Comparison of ENCODE assay signal across 24 cellular contexts in the genomic region with DNA sequence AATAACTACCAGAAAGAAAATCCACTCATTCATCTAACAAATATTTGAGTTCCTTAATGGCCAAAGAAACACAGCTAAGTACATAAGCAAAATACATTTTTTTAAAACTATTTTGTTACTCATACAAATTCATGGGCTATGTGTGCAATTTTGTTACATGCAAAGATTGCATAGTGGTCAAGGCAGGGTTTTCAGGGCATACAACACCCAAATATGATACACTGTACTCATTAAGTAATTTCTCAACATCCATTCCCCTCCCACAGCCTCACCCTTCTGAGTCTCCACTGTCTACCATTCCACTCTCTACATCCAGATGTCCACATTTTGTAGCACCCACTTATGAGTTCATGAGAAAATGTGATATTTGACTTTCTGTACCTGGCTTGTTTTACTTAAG.
"Had no signal": no experiment of that assay in that cellular context is flagged by ENCODE, and none has a peak within 500 bp of the region (broad histone marks: within the 10 kb centered on the region; RNA-seq: fewer than 3 reads in every experiment).

No MANE protein-coding gene starts in this region.

- H3K27ac ChIP-seq: heart right ventricle, left ventricle myocardium inferior, spleen, transverse colon had no signal

- H3K27me3 Mint-ChIP-seq: activated CD4-positive, alpha-beta T cell treated with anti-CD3 and anti-CD28 coated beads for 36 hours; brain; effector memory CD8-positive, alpha-beta T cell; natural killer cell treated with Interleukin-12 subunit alpha and Interleukin-12 subunit beta and Interleukin-15 and Interleukin-18, amount 100 ng/mL, for 72 hours had no signal

- H3K4me1 ChIP-seq: heart right ventricle, left ventricle myocardium inferior, spleen, transverse colon had no signal

- ATAC-seq: activated CD4-positive, alpha-beta T cell treated with anti-CD3 and anti-CD28 coated beads for 36 hours; activated CD8-positive, alpha-beta T cell treated with anti-CD3 and anti-CD28 coated beads, Interleukin-2, amount 10 ng/mL, durations not matched to agents 7 days and 5 days; activated naive CD4-positive, alpha-beta T cell treated with anti-CD3 and anti-CD28 coated beads, Interleukin-2, amount 50 U/mL, for 72 hours; activated T-cell treated with anti-CD3 and anti-CD28 coated beads, Interleukin-2, amount 50 U/mL, for 72 hours; effector memory CD8-positive, alpha-beta T cell; heart right ventricle; mucosa of descending colon; natural killer cell treated with Interleukin-12 subunit alpha and Interleukin-12 subunit beta and Interleukin-15 and Interleukin-18, amount 100 ng/mL, for 72 hours; right cardiac atrium had no signal

- H3K27me3 ChIP-seq: heart right ventricle, transverse colon had no signal

- H3K9me3 ChIP-seq: transverse colon had no signal

- H3K36me3 ChIP-seq: left ventricle myocardium inferior, transverse colon had no signal

- H3K27ac Mint-ChIP-seq: activated CD4-positive, alpha-beta T cell treated with anti-CD3 and anti-CD28 coated beads for 36 hours; activated CD8-positive, alpha-beta T cell treated with anti-CD3 and anti-CD28 coated beads, Interleukin-2, amount 10 ng/mL, durations not matched to agents 7 days and 5 days; activated naive CD4-positive, alpha-beta T cell treated with anti-CD3 and anti-CD28 coated beads, Interleukin-2, amount 50 U/mL, for 72 hours; activated T-cell treated with anti-CD3 and anti-CD28 coated beads, Interleukin-2, amount 50 U/mL, for 72 hours; brain; natural killer cell treated with Interleukin-12 subunit alpha and Interleukin-12 subunit beta and Interleukin-15 and Interleukin-18, amount 100 ng/mL, for 72 hours; T-helper 2 cell treated with Interferon-gamma antibody and Interleukin-4, amounts not matched to agents 5 μg/mL and 100 μg/mL, for 36 hours had no signal

- H3K4me1 Mint-ChIP-seq: brain had no signal

- H3K4me3 Mint-ChIP-seq: activated CD4-positive, alpha-beta T cell treated with anti-CD3 and anti-CD28 coated beads for 36 hours; activated CD8-positive, alpha-beta T cell treated with anti-CD3 and anti-CD28 coated beads, Interleukin-2, amount 10 ng/mL, durations not matched to agents 7 days and 5 days; activated T-cell treated with anti-CD3 and anti-CD28 coated beads, Interleukin-2, amount 50 U/mL, for 72 hours; brain; effector memory CD8-positive, alpha-beta T cell; natural killer cell treated with Interleukin-12 subunit alpha and Interleukin-12 subunit beta and Interleukin-15 and Interleukin-18, amount 100 ng/mL, for 72 hours; T-helper 2 cell treated with Interferon-gamma antibody and Interleukin-4, amounts not matched to agents 5 μg/mL and 100 μg/mL, for 36 hours had no signal

- DNase-seq: activated CD4-positive, alpha-beta T cell treated with anti-CD3 and anti-CD28 coated beads for 36 hours; activated CD4-positive, CD25-positive, alpha-beta regulatory T cell; activated CD8-positive, alpha-beta T cell treated with anti-CD3 and anti-CD28 coated beads, Interleukin-2, amount 10 ng/mL, durations not matched to agents 7 days and 5 days; activated naive CD4-positive, alpha-beta T cell; activated T-cell treated with anti-CD3 and anti-CD28 coated beads for 4 hours; activated T-cell treated with anti-CD3 and anti-CD28 coated beads, Interleukin-2, amount 50 U/mL, for 72 hours; aorta; cortex of kidney; effector memory CD8-positive, alpha-beta T cell; foreskin melanocyte; heart right ventricle; islet precursor cell; left ventricle myocardium inferior; mucosa of descending colon; posterior cingulate gyrus; right cardiac atrium; spleen; stimulated activated naive CD4-positive, alpha-beta T cell; transverse colon had no signal

- H3K4me3 ChIP-seq: heart right ventricle, left ventricle myocardium inferior, lung, mucosa of descending colon, spleen, transverse colon had no signal
